10 cellular contexts compared by ENCODE assay signal in genomic region chr5:68187268-68188055, GRCh38. TPM values are rescaled to one million over a fixed set of nuclear protein-coding genes. Genes with fewer than 3 reads are reported as not detected.
A peak's percentile ranks its signal among the peaks of the same experiment; 100 is the strongest.
DNase-seq lines count a peak whose midpoint lies in the region; ATAC-seq and TF ChIP-seq lines count a peak whose summit lies in the region.
"Had no signal": no experiment of that assay in that cellular context is flagged by ENCODE, and none has a peak within 500 bp of the region (broad histone marks: within the 10 kb centered on the region; RNA-seq: fewer than 3 reads in every experiment).

No MANE protein-coding gene starts in this region.

- DNase-seq in adrenal gland: peak in 5 of 7 donors; percentile 14 to 62 (median 19)
- peak; percentile 18 for DNase-seq in mucosa of gallbladder (ENCODE audit: low spot score)
- DNase-seq in type B pancreatic cell (ENCODE audit: extremely low spot score, unreplicated experiment): no peak
- DNase-seq in A172 (ENCODE audit: low spot score): no peak
- DNase-seq in activated CD4-positive, alpha-beta T cell treated with anti-CD3 and anti-CD28 coated beads for 48 hours: no peak
- DNase-seq: activated CD4-positive, CD25-positive, alpha-beta regulatory T cell; effector CD8-positive, alpha-beta T cell had no signal

- H3K36me3 ChIP-seq in adrenal gland (replicated peaks in 1 of 2) (no peaks in the 10 kb centered on the region), gastroesophageal sphincter (no peaks in the 10 kb centered on the region)

- H3K4me1 Mint-ChIP-seq in type B pancreatic cell (ENCODE audit: unreplicated experiment): peaks cover 22% of the 10 kb centered on the region

- H3K27ac ChIP-seq in adrenal gland (peak overlapping the region in 3 of 5 donors; percentile 31 to 65 (median 50)), gastroesophageal sphincter (peak overlapping the region; percentile 22 to 84 (median 81))

- H3K4me3 ChIP-seq in adrenal gland (peak overlapping the region in 1 of 4 donors; percentile 6), gastroesophageal sphincter (peak overlapping the region in 1 of 2 donors; percentile 39)
- H3K4me3 ChIP-seq: GM12878 had no signal

- no peaks in the 10 kb centered on the region for H3K9me3 ChIP-seq in adrenal gland (replicated peaks in 1 of 3)
- no peaks in the 10 kb centered on the region for H3K9me3 ChIP-seq in gastroesophageal sphincter

- H3K36me3 Mint-ChIP-seq in type B pancreatic cell: no peaks in the 10 kb centered on the region

- TF ChIP-seq CTCF in adrenal gland (IDR thresholded peaks at IDR 0.05) (no peak), gastroesophageal sphincter (IDR thresholded peaks at IDR 0.05) (no peak), type B pancreatic cell (conservative IDR thresholded peaks at IDR 0.05) (no peak)

- H3K27me3 ChIP-seq in adrenal gland: peaks cover 6% of the 10 kb centered on the region
- H3K27me3 ChIP-seq in gastroesophageal sphincter: no peaks in the 10 kb centered on the region

- 35 to 54% (median 41%) methylated on average over 22 to 34 of the region's 34 CpGs for WGBS in adrenal gland, 4 donors
- 3 to 22% methylated on average over 5 to 11 of the region's 34 CpGs for WGBS in gastroesophageal sphincter (ENCODE audit: low coverage in 1 of 2), 2 donors

- H3K27ac Mint-ChIP-seq in type B pancreatic cell: peak overlapping the region; percentile 59

- no peak for TF ChIP-seq POLR2A in adrenal gland (IDR thresholded peaks at IDR 0.05)
- TF ChIP-seq POLR2A in gastroesophageal sphincter (IDR thresholded peaks at IDR 0.05): no peak

- H3K27me3 Mint-ChIP-seq in type B pancreatic cell: peaks cover 19% of the 10 kb centered on the region

- peak overlapping the region; percentile 65 for H3K4me3 Mint-ChIP-seq in type B pancreatic cell

- ATAC-seq in gastroesophageal sphincter: peak; percentile 61
- no peak for ATAC-seq in HG03571 (IDR thresholded peaks at IDR 0.05; ENCODE audit: unreplicated experiment)
- ATAC-seq: GM12878 had no signal

- H3K9me3 Mint-ChIP-seq in type B pancreatic cell: no peaks in the 10 kb centered on the region

- peaks cover 0 to under 1% of the 10 kb centered on the region in 2 donors for H3K4me1 ChIP-seq in adrenal gland (replicated peaks in 1 of 2)
- H3K4me1 ChIP-seq in gastroesophageal sphincter: peaks cover 0 to 16% (median 0%) of the 10 kb centered on the region in 3 donors

- intact Hi-C loops in adrenal gland (cut with DNase I): no loop called here

- TF ChIP-seq EP300 in gastroesophageal sphincter (IDR thresholded peaks at IDR 0.05): no peak

RNA-seq across cellular contexts. Expression of gene PIK3R1, which starts 28.1 kb away (rescaled TPM):
- total RNA-seq in adrenal gland (100 to 1,000 TPM in 1 of 8 donors, 10 to 100 TPM in 7; 41.3 to 110 (median 66.7) TPM), gastroesophageal sphincter (100 to 1,000 TPM; 188 to 403 (median 312) TPM), mucosa of gallbladder (125 TPM), type B pancreatic cell (ENCODE audit: low replicate concordance) (41.6 and 110 TPM in 2 replicates)
- polyA plus RNA-seq in adrenal gland: 10 to 100 TPM in 2 of 3 donors, 1 to 10 TPM in 1; 4.9 to 44.7 (median 11.7) TPM
- 11.4 and 15.2 TPM in 2 replicates for total RNA-seq in A172 (2014; rRNA removed; shearing (Covaris generic))

Comparison
In these comparisons a context has a peak if more than half of its experiments do, and no peak if none do; other contexts are left out.
1. DNase-seq: peak in adrenal gland (5 of 7) and mucosa of gallbladder (single experiment); none in type B pancreatic cell (single experiment), A172 (single experiment) and activated CD4-positive, alpha-beta T cell treated with anti-CD3 and anti-CD28 coated beads for 48 hours (single experiment).